Comparison of ENCODE assay signal across 9 cellular contexts in genomic region chr1:186183219-186183618, GRCh38.
DNase-seq lines count a peak whose midpoint lies in the region; ATAC-seq and TF ChIP-seq lines count a peak whose summit lies in the region.
"Had no signal": no experiment of that assay in that cellular context is flagged by ENCODE, and none has a peak within 500 bp of the region (broad histone marks: within the 10 kb centered on the region; RNA-seq: fewer than 3 reads in every experiment).

No MANE protein-coding gene starts in this region.

- no peak overlapping the region for H3K27ac ChIP-seq in hepatocyte

- 91% methylated on average over 1 of the region's 1 CpG for WGBS in hepatocyte (ENCODE audit: low lambda C conversion rate, missing lambda C conversion rate)

- H2AFZ ChIP-seq in hepatocyte, result no peak overlapping the region

- POLR2A ChIA-PET in activated B cell treated with CpG ODN at 0.5 μM for 24 hours (lab: Charles Lee), result no interaction called here

- no peaks in the 10 kb centered on the region for H3K27me3 Mint-ChIP-seq in activated B cell treated with CpG ODN at 0.5 μM for 24 hours

- H3K9me2 ChIP-seq in hepatocyte (replicated peaks; ENCODE audit: insufficient read depth), result no peaks in the 10 kb centered on the region

- H3K36me3 Mint-ChIP-seq in activated B cell treated with CpG ODN at 0.5 μM for 24 hours (ENCODE audit: low read depth), result no peaks in the 10 kb centered on the region

- no peak overlapping the region for H3K4me2 ChIP-seq in hepatocyte

- no peak overlapping the region for H3K4me3 ChIP-seq in hepatocyte

- no peaks in the 10 kb centered on the region for H3K4me1 ChIP-seq in hepatocyte (ENCODE audit: insufficient read depth)

- ATAC-seq in HG03064 (IDR thresholded peaks at IDR 0.05; ENCODE audit: low read depth, unreplicated experiment) (peak; percentile 56), activated B cell treated with CpG ODN at 0.5 μM for 24 hours (ENCODE audit: low read depth) (peak; percentile 57)

- no peak for TF ChIP-seq CTCF in activated B cell treated with CpG ODN at 0.5 μM for 24 hours (IDR thresholded peaks at IDR 0.05)
- TF ChIP-seq CTCF in hepatocyte (IDR thresholded peaks at IDR 0.05; ENCODE audit: poor library complexity), result no peak

- H3K4me1 Mint-ChIP-seq in activated B cell treated with CpG ODN at 0.5 μM for 24 hours, result peaks cover 10% of the 10 kb centered on the region

- intact Hi-C loops in activated B cell treated with CpG ODN at 0.5 μM for 24 hours (cut with micrococcal nuclease), result no loop called here

- no peaks in the 10 kb centered on the region for H3K9me3 ChIP-seq in hepatocyte (ENCODE audit: low read depth)

- DNase-seq in activated CD8-positive, alpha-beta memory T cell treated with anti-CD3 and anti-CD28 coated beads, Interleukin-2, amount 50 U/mL, for 48 hours, result peak; percentile 58
- no peak for DNase-seq in activated CD8-positive, alpha-beta memory T cell treated with anti-CD3 and anti-CD28 coated beads for 24 hours
- DNase-seq in activated B cell treated with CpG ODN at 0.5 μM for 24 hours, result no peak
- DNase-seq in stimulated activated CD4-positive, alpha-beta T cell treated with anti-CD3 and anti-CD28 coated beads, Interleukin-4, amount 100 ng/mL, for 1 hour, result peak; percentile 3
- no peak for DNase-seq in DMS153 (lab: John Stamatoyannopoulos, UW)
- DNase-seq in activated effector memory CD4-positive, alpha-beta T cell treated with Interleukin-2 at 50 U/mL for 16 hours, result no peak
- no peak for DNase-seq in hepatocyte (ENCODE audit: low spot score)
- DNase-seq: DND-41 had no signal

- no peaks in the 10 kb centered on the region for H3K27me3 ChIP-seq in hepatocyte

- no peak overlapping the region for H3K4me3 Mint-ChIP-seq in activated B cell treated with CpG ODN at 0.5 μM for 24 hours

- CTCF ChIA-PET in activated B cell treated with CpG ODN at 0.5 μM for 24 hours (lab: Charles Lee), result no interaction called here

- no peaks in the 10 kb centered on the region for H3K79me2 ChIP-seq in hepatocyte

- no peaks in the 10 kb centered on the region for H4K20me1 ChIP-seq in hepatocyte (ENCODE audit: insufficient read depth, poor library complexity, severe bottlenecking)

- H3K27ac Mint-ChIP-seq in activated B cell treated with CpG ODN at 0.5 μM for 24 hours, result no peak overlapping the region

- H3K36me3 ChIP-seq in hepatocyte (replicated peaks; ENCODE audit: insufficient read depth, low read depth), result no peaks in the 10 kb centered on the region

- H3K9me3 Mint-ChIP-seq in activated B cell treated with CpG ODN at 0.5 μM for 24 hours, result no peaks in the 10 kb centered on the region

Comparison
In these comparisons a context has a peak if more than half of its experiments do, and no peak if none do; other contexts are left out.
1. DNase-seq: peak in activated CD8-positive, alpha-beta memory T cell treated with anti-CD3 and anti-CD28 coated beads, Interleukin-2, amount 50 U/mL, for 48 hours (single experiment) and stimulated activated CD4-positive, alpha-beta T cell treated with anti-CD3 and anti-CD28 coated beads, Interleukin-4, amount 100 ng/mL, for 1 hour (single experiment); none in activated CD8-positive, alpha-beta memory T cell treated with anti-CD3 and anti-CD28 coated beads for 24 hours (single experiment), activated B cell treated with CpG ODN at 0.5 μM for 24 hours (single experiment), DMS153 (single experiment), activated effector memory CD4-positive, alpha-beta T cell treated with Interleukin-2 at 50 U/mL for 16 hours (single experiment) and hepatocyte (single experiment).